ENCODE assay signal across 11 cellular contexts in the genomic region with DNA sequence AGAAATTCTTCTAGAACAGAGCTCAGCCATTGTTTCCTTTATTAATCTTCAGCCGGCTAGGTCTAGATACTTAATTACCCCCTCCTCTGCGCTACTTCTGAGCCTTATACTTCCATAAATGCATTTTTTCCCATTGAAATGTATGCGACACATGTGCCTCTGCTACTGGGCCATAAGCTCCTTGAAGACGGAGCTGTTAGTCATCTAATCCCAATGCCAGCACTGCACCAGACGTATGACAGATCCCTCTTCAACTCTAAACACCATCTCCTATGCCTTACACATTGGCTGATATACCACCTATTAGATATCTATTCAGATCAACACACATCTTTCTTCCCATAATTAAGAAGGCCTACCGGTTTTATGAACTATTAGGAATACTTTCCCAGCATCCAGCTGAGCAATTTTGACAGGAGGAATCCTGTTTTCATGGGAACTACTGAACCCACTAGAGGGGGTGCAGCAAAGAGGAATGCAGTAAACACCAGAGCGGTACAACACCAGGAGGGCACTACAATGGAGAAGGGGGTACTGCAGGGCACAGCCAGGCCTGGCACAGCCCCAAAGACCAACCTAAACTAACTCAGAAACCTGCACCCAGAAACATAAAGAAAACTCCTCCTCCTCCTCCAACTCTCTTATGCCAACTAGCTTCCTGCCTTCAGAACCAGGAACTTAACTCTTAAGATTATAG. TPM values are rescaled to one million over a fixed set of nuclear protein-coding genes. Genes with fewer than 3 reads are reported as not detected.
DNase-seq lines count a peak whose midpoint lies in the region; ATAC-seq and TF ChIP-seq lines count a peak whose summit lies in the region.
"Had no signal": no experiment of that assay in that cellular context is flagged by ENCODE, and none has a peak within 500 bp of the region (broad histone marks: within the 10 kb centered on the region; RNA-seq: fewer than 3 reads in every experiment).

No MANE protein-coding gene starts in this region.

- H3K4me3 Mint-ChIP-seq in activated B cell treated with CpG ODN at 0.5 μM for 24 hours: peak overlapping the region; percentile 5

- H3K9ac ChIP-seq in DND-41 (ENCODE audit: low read depth, low read length): no peak overlapping the region
- H3K9ac ChIP-seq: KMS-11 had no signal

- peaks cover 100% of the 10 kb centered on the region for H3K79me2 ChIP-seq in DND-41 (ENCODE audit: insufficient read depth, low read length)

- no peak overlapping the region for H3K4me3 ChIP-seq in A673 (ENCODE audit: low read depth, low read length, poor library complexity, severe bottlenecking)
- H3K4me3 ChIP-seq in DND-41 (ENCODE audit: low read depth in 1 of 2, low read length in 2 of 2): no peak overlapping the region
- H3K4me3 ChIP-seq: SK-N-MC had no signal

- DNase-seq in A673 (ENCODE audit: low spot score) (peak; percentile 37), DND-41 (no peak), activated B cell treated with CpG ODN at 0.5 μM for 24 hours (no peak), kidney tubule cell (ENCODE audit: low spot score) (peak; percentile 51), NCI-H2196 treated with DMSO at 0.1 percent for 48 hours (lab: John Stamatoyannopoulos, UW; ENCODE audit: unreplicated experiment) (no peak), NAMALWA (ENCODE audit: low spot score) (no peak), iPS-NIHi7 (ENCODE audit: extremely low spot score) (no peak), superior temporal gyrus (ENCODE audit: extremely low spot score) (no peak)
- DNase-seq: NCI-H510A had no signal

- H3K4me1 ChIP-seq in A673 (ENCODE audit: insufficient read depth, low read length, poor library complexity, severe bottlenecking) (peaks cover 18% of the 10 kb centered on the region), DND-41 (ENCODE audit: insufficient read depth, low read length) (peaks cover 5% of the 10 kb centered on the region; the same call in 1 of the 2 replicates)

- H3K9me3 Mint-ChIP-seq in activated B cell treated with CpG ODN at 0.5 μM for 24 hours: no peaks in the 10 kb centered on the region

- CTCF ChIA-PET in A673 (lab: Charles Lee) (no interaction called here), activated B cell treated with CpG ODN at 0.5 μM for 24 hours (lab: Charles Lee) (no interaction called here)

- H3K27ac ChIP-seq in A673 (ENCODE audit: low read depth, low read length, poor library complexity, severe bottlenecking) (no peak overlapping the region), DND-41 (ENCODE audit: low read length) (peak overlapping the region; percentile 26; the same call in 1 of the 2 replicates)
- H3K27ac ChIP-seq: KMS-11, SK-N-MC had no signal

- no peaks in the 10 kb centered on the region for H3K27me3 Mint-ChIP-seq in activated B cell treated with CpG ODN at 0.5 μM for 24 hours

- no peaks in the 10 kb centered on the region for H3K9me3 ChIP-seq in A673 (ENCODE audit: low read depth, low read length, poor library complexity, severe bottlenecking)
- no peaks in the 10 kb centered on the region for H3K9me3 ChIP-seq in DND-41 (ENCODE audit: insufficient read depth, low read length, severe bottlenecking)

- peaks cover 83% of the 10 kb centered on the region for H3K4me1 Mint-ChIP-seq in activated B cell treated with CpG ODN at 0.5 μM for 24 hours

- no peak overlapping the region for H3K4me2 ChIP-seq in DND-41 (ENCODE audit: insufficient read depth, low read length)
- H3K4me2 ChIP-seq: KMS-11 had no signal

- no TSS peak for BruUV-seq in A673 (replicated peaks; lab: Mats Ljungman, UMichigan)

- ATAC-seq in DND-41 (ENCODE audit: insufficient read depth, low read depth): no peak
- no peak for ATAC-seq in activated B cell treated with CpG ODN at 0.5 μM for 24 hours (ENCODE audit: low read depth)

- H3K27me3 ChIP-seq in A673 (replicated peaks; ENCODE audit: insufficient read depth, low read depth, low read length, poor library complexity) (no peaks in the 10 kb centered on the region), DND-41 (ENCODE audit: insufficient read depth, low read length, poor library complexity) (no peaks in the 10 kb centered on the region)

- H3K27ac Mint-ChIP-seq in activated B cell treated with CpG ODN at 0.5 μM for 24 hours: peak overlapping the region; percentile 57

- TF ChIP-seq CTCF in A673 (conservative IDR thresholded peaks at IDR 0.05; ENCODE audit: low read depth, low read length) (no peak), DND-41 (IDR thresholded peaks at IDR 0.05; ENCODE audit: borderline replicate concordance, extremely low read depth, low read length, poor library complexity, severe bottlenecking) (no peak), activated B cell treated with CpG ODN at 0.5 μM for 24 hours (IDR thresholded peaks at IDR 0.05) (no peak)

- intact Hi-C loops in A673 (cut with micrococcal nuclease; ENCODE audit: unreplicated experiment) (no loop called here), activated B cell treated with CpG ODN at 0.5 μM for 24 hours (cut with micrococcal nuclease) (loop anchor here (1.0 kb wide), 1 partner anchor 10 kb away; no protein-coding TSS in a partner anchor)

- peaks cover 14% of the 10 kb centered on the region for H3K36me3 Mint-ChIP-seq in activated B cell treated with CpG ODN at 0.5 μM for 24 hours (ENCODE audit: low read depth)

- H3K36me3 ChIP-seq in A673 (ENCODE audit: insufficient read depth, low read length, poor library complexity, severe bottlenecking) (no peaks in the 10 kb centered on the region), DND-41 (ENCODE audit: insufficient read depth, low read length) (peaks cover 7% of the 10 kb centered on the region; the same call in 1 of the 2 replicates)

- POLR2A ChIA-PET in A673 (lab: Charles Lee; ENCODE audit: low non-redundant PET) (no interaction called here), activated B cell treated with CpG ODN at 0.5 μM for 24 hours (lab: Charles Lee) (no interaction called here)

- H2AFZ ChIP-seq in DND-41 (ENCODE audit: low read depth, low read length): no peak overlapping the region

- peaks cover 85% of the 10 kb centered on the region for H4K20me1 ChIP-seq in DND-41 (ENCODE audit: insufficient read depth, low read length)

RNA-seq across cellular contexts. Expression of gene STK24, which starts 18.8 kb away (rescaled TPM):
- total RNA-seq in A673 (2021) (84.8 and 87.8 TPM in 2 replicates), activated B cell treated with CpG ODN at 0.5 μM for 24 hours (74.8 and 84.8 TPM in 2 replicates)

Comparison
In these comparisons a context has a peak if more than half of its experiments do, and no peak if none do; other contexts are left out.
1. DNase-seq: peak in A673 (single experiment) and kidney tubule cell (single experiment); none in DND-41 (single experiment), activated B cell treated with CpG ODN at 0.5 μM for 24 hours (single experiment), NCI-H2196 treated with DMSO at 0.1 percent for 48 hours (single experiment), NAMALWA (single experiment), iPS-NIHi7 (single experiment) and superior temporal gyrus (single experiment).